ENCODE assay signal across 8 cellular contexts in the genomic region with DNA sequence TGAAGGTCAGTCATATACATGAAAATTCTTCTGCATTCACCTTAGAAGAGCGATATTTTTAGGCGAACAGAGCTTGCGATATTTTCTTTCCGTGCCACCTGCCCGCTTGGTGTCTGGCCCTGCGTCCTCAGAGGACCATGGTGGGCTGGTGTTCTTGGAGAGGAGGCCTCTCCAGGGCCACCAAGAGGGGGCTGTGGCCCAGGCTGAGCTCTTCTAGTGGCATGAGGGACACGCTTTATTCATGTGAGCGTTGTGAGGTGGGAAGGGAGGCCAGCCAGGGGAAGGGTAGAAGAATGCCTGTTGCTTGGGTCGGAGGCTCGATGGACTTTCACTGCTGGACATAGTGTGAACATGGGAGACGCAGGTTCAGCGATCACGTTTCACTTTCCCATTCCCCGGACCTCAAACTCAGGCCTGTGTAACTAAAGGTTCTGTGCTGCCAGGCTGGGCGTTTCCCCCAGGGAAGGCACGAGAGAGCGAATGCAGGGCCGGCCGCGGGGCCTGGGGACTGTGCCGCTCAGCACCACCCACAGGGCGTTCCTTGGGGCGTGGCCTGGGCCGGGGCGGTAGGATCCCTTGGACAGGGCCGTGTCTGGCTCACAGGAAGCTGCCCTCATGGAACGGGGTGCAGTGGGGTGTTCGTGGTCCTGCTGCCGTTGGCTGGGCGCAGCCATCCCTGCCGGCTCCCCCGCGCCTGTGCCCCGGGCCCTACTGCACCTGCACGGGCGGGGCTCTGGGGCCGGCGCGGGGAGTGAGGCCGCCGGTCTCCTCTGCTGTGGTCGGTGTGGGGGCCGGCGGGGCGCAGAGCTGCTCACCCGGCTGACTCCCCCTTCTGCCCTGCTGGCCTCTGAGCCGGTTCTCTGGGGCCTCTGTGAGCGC. TPM values are rescaled to one million over a fixed set of nuclear protein-coding genes. Genes with fewer than 3 reads are reported as not detected.
DNase-seq lines count a peak whose midpoint lies in the region; ATAC-seq, FAIRE-seq and TF ChIP-seq lines count a peak whose summit lies in the region.

No MANE protein-coding gene starts in this region.

- peak overlapping the region in 1 of 2 donors; percentile 58 for H3K27ac ChIP-seq in coronary artery
- no peak overlapping the region for H3K27ac ChIP-seq in HepG2 (ENCODE audit: extremely low read length, insufficient read depth, low read length)

- POLR2A ChIA-PET in HepG2 (lab: Yijun Ruan, JAX), result interaction anchor here (0.8 kb wide), 1 partner anchor 20 kb away, joined by 3 read pairs; no protein-coding TSS in a partner anchor

- H3K27me3 ChIP-seq in HepG2 (ENCODE audit: control insufficient read depth in 1 of 2, insufficient read depth in 2 of 2, low read length in 2 of 2), result peaks cover 24 to 85% of the 10 kb centered on the region in 2 experiments

- in situ Hi-C loops in HepG2 (cut with HindIII; ENCODE audit: extremely low pct_ligation_motif_present, low pct_unique_long_range_greater_than_20kb), result loop anchor here (10.0 kb wide), 1 partner anchor 259 kb away; no protein-coding TSS in a partner anchor

- TF ChIP-seq POLR2A in HepG2 (IDR thresholded peaks at IDR 0.05; ENCODE audit: insufficient read depth in 1 of 2, low read depth in 2 of 2, low read length in 2 of 2), result no peak

- peak overlapping the region; percentile 72 for H3K4me3 ChIP-seq in coronary artery
- peak overlapping the region; percentile 50 to 71 (median 58) for H3K4me3 ChIP-seq in HepG2 (replicated peaks in 1 of 3; ENCODE audit: insufficient read depth in 1 of 3, low read depth in 2 of 3, low read length in 3 of 3)

- peak; percentile 73 for DNase-seq in SIG-M5 treated with dmso at 0.1 percent for 504 hours (lab: John Stamatoyannopoulos, UW; ENCODE audit: unreplicated experiment)
- no peak for DNase-seq in SIG-M5 (lab: John Stamatoyannopoulos, UW)
- DNase-seq in NCI-H2196 treated with DMSO at 0.1 percent for 48 hours (lab: John Stamatoyannopoulos, UW; ENCODE audit: unreplicated experiment), result peak; percentile 84
- peak; percentile 74 to 79 for DNase-seq in activated CD4-positive, alpha-beta T cell treated with anti-CD3 and anti-CD28 coated beads for 4 hours
- DNase-seq in coronary artery (ENCODE audit: low spot score), result peak; percentile 81
- DNase-seq in HepG2 (ENCODE audit: low spot score), result peak; percentile 20
- peak; percentile 87 for DNase-seq in stimulated activated CD4-positive, alpha-beta T cell treated with anti-CD3 and anti-CD28 coated beads, Interleukin-4, amount 100 ng/mL, for 1 hour

- no peak for FAIRE-seq in HepG2 (lab: Jason Lieb, UNC)

- H3K9me3 ChIP-seq in HepG2 (ENCODE audit: low read length), result no peaks in the 10 kb centered on the region

- no peak for TF ChIP-seq RAD21 in HepG2 (CRISPR knock-in tag; IDR thresholded peaks at IDR 0.05)

- BruUV-seq in HepG2 (replicated peaks; lab: Mats Ljungman, UMichigan), result no TSS peak

- TF ChIP-seq CTCF in coronary artery (IDR thresholded peaks at IDR 0.05) (no peak), HepG2 (CRISPR knock-in tag; IDR thresholded peaks at IDR 0.05) (0 out of 2 replicates have a peak, but pooled peaks have one; percentile 8)

- H3K4me1 ChIP-seq in HepG2 (ENCODE audit: insufficient read depth, low read length), result peaks cover 14% of the 10 kb centered on the region

- ATAC-seq in HG03025 (IDR thresholded peaks at IDR 0.05; ENCODE audit: low FRiP score, unreplicated experiment), result peak; percentile 87
- peak; percentile 93 for ATAC-seq in HepG2

- intact Hi-C loops in HepG2 (cut with micrococcal nuclease; ENCODE audit: unreplicated experiment), result no loop called here

- CTCF ChIA-PET in HepG2 (lab: Yijun Ruan, JAX; ENCODE audit: low intra/inter-chr PET ratio, low total read pairs), result no interaction called here

- WGBS in HepG2 (ENCODE audit: low lambda C conversion rate), result 50% methylated on average over 10 of the region's 48 CpGs

- H3K9ac ChIP-seq in HepG2 (ENCODE audit: insufficient read depth, low read depth, low read length), result no peak overlapping the region; the same call in 1 of the 2 replicates

- peak overlapping the region; percentile 86 for H3K4me2 ChIP-seq in HepG2 (ENCODE audit: low read depth, low read length)

- no peak overlapping the region for H2AFZ ChIP-seq in HepG2 (ENCODE audit: low read length)

- H3K79me2 ChIP-seq in HepG2 (ENCODE audit: insufficient read depth, low read length), result no peaks in the 10 kb centered on the region

- no peak for TF ChIP-seq EP300 in HepG2 (IDR thresholded peaks at IDR 0.05; ENCODE audit: low read depth in 2 of 2, low read length in 2 of 2)
- no peak for TF ChIP-seq EP300 in HepG2 (CRISPR knock-in tag; IDR thresholded peaks at IDR 0.05; ENCODE audit: borderline replicate concordance)

- no peaks in the 10 kb centered on the region for H3K36me3 ChIP-seq in HepG2 (replicated peaks in 1 of 2; ENCODE audit: control insufficient read depth in 1 of 2, insufficient read depth in 2 of 2, low read length in 2 of 2)

- H4K20me1 ChIP-seq in HepG2 (ENCODE audit: insufficient read depth, low read length), result no peaks in the 10 kb centered on the region; the same call in 1 of the 2 replicates

TF ChIP-seq in HepG2, 621 proteins besides CTCF, POLR2A, EP300 and RAD21 (continues in another document):
- TF ChIP-seq TCF7L2 (IDR thresholded peaks at IDR 0.05; ENCODE audit: low read depth, low read length) (no peak), ZNF317 (CRISPR knock-in tag; IDR thresholded peaks at IDR 0.05) (no peak), ZNF616 (CRISPR knock-in tag; IDR thresholded peaks at IDR 0.05; ENCODE audit: low read depth) (no peak), ZNF121 (CRISPR knock-in tag; IDR thresholded peaks at IDR 0.05) (no peak)
- TF ChIP-seq, protein P1, sequence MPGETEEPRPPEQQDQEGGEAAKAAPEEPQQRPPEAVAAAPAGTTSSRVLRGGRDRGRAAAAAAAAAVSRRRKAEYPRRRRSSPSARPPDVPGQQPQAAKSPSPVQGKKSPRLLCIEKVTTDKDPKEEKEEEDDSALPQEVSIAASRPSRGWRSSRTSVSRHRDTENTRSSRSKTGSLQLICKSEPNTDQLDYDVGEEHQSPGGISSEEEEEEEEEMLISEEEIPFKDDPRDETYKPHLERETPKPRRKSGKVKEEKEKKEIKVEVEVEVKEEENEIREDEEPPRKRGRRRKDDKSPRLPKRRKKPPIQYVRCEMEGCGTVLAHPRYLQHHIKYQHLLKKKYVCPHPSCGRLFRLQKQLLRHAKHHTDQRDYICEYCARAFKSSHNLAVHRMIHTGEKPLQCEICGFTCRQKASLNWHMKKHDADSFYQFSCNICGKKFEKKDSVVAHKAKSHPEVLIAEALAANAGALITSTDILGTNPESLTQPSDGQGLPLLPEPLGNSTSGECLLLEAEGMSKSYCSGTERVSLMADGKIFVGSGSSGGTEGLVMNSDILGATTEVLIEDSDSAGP (CRISPR knock-in tag; IDR thresholded peaks at IDR 0.05; ENCODE audit: borderline replicate concordance), result peak; percentile 49; the same call in 1 of the 2 replicates

RNA-seq across cellular contexts. Expression of a gene that starts 40.7 kb away (rescaled TPM):
- 65.4 and 124 TPM in 2 replicates for total RNA-seq in HepG2 (2016; rRNA removed; fragmentation: Illumina TruSeq; extraction: Trizol)
- 165 and 166 TPM in 2 replicates for total RNA-seq in HepG2 (2016; cell fraction: cytosol; rRNA removed; fragmentation: Illumina TruSeq; extraction: Trizol; ENCODE audit: low read depth)
- 72.1 and 131 TPM in 2 replicates for total RNA-seq in HepG2 (2016; cell fraction: insoluble cytoplasmic fraction; rRNA removed; fragmentation: Illumina TruSeq; extraction: Trizol)
- total RNA-seq in HepG2 (2016; cell fraction: membrane; rRNA removed; fragmentation: Illumina TruSeq; extraction: Trizol), result 271 and 285 TPM in 2 replicates
- total RNA-seq in HepG2 (2016; cell fraction: nucleus; rRNA removed; fragmentation: Illumina TruSeq; extraction: Trizol), result 76.4 and 77.0 TPM in 2 replicates
- polyA plus RNA-seq in HepG2 (2011; rRNA removed), result 80.3 and 99.3 TPM in 2 replicates
- 102 and 119 TPM in 2 replicates for polyA plus RNA-seq in HepG2 (2011; cell fraction: cytosol; rRNA removed)
- polyA plus RNA-seq in HepG2 (2011; cell fraction: nucleus; rRNA removed), result 99.8 and 103 TPM in 2 replicates
- 43.6 and 60.3 TPM in 2 replicates for polyA plus RNA-seq in HepG2 (2012)
- 124 and 168 TPM in 2 replicates for polyA plus RNA-seq in HepG2 (2016; cell fraction: cytosol; fragmentation: Illumina TruSeq; extraction: Trizol; ENCODE audit: low read depth)
- polyA plus RNA-seq in HepG2 (2016; cell fraction: insoluble cytoplasmic fraction; fragmentation: Illumina TruSeq; extraction: Trizol; ENCODE audit: low read depth), result 83.6 and 94.2 TPM in 2 replicates
- polyA plus RNA-seq in HepG2 (2016; cell fraction: membrane; fragmentation: Illumina TruSeq; extraction: Trizol; ENCODE audit: low read depth), result 184 and 217 TPM in 2 replicates
- 147 and 155 TPM in 2 replicates for polyA plus RNA-seq in HepG2 (2016; cell fraction: nucleus; fragmentation: Illumina TruSeq; extraction: Trizol; ENCODE audit: insufficient read depth, low read depth)
- 281 and 712 TPM in 2 replicates for polyA minus RNA-seq in HepG2 (2011; rRNA and poly(A)+ RNA removed; ENCODE audit: low replicate concordance)
- 45.2 and 56.5 TPM in 2 replicates for polyA minus RNA-seq in HepG2 (2011; cell fraction: cytosol; rRNA and poly(A)+ RNA removed)
- 37.0 and 46.2 TPM in 2 replicates for polyA minus RNA-seq in HepG2 (2011; cell fraction: nucleus; rRNA and poly(A)+ RNA removed)

RNA-seq across cellular contexts. Expression of a gene that starts 59.6 kb away (rescaled TPM):
- total RNA-seq in HepG2 (2016; rRNA removed; fragmentation: Illumina TruSeq; extraction: Trizol), result not detected in 2 replicates
- total RNA-seq in HepG2 (2016; cell fraction: cytosol; rRNA removed; fragmentation: Illumina TruSeq; extraction: Trizol; ENCODE audit: low read depth), result not detected in 2 replicates
- total RNA-seq in HepG2 (2016; cell fraction: insoluble cytoplasmic fraction; rRNA removed; fragmentation: Illumina TruSeq; extraction: Trizol), result not detected in 2 replicates
- total RNA-seq in HepG2 (2016; cell fraction: membrane; rRNA removed; fragmentation: Illumina TruSeq; extraction: Trizol), result not detected in 2 replicates
- total RNA-seq in HepG2 (2016; cell fraction: nucleus; rRNA removed; fragmentation: Illumina TruSeq; extraction: Trizol), result not detected in 2 replicates
- polyA plus RNA-seq in HepG2 (2011; rRNA removed), result 0.01 and 0.12 TPM in 2 replicates
- polyA plus RNA-seq in HepG2 (2011; cell fraction: cytosol; rRNA removed), result 0.03 and 0.06 TPM in 2 replicates
- polyA plus RNA-seq in HepG2 (2011; cell fraction: nucleus; rRNA removed), result 0.18 and 0.36 TPM in 2 replicates
- 0.15 and 0.17 TPM in 2 replicates for polyA plus RNA-seq in HepG2 (2012)
- not detected in 2 replicates for polyA plus RNA-seq in HepG2 (2016; cell fraction: cytosol; fragmentation: Illumina TruSeq; extraction: Trizol; ENCODE audit: low read depth)
- polyA plus RNA-seq in HepG2 (2016; cell fraction: insoluble cytoplasmic fraction; fragmentation: Illumina TruSeq; extraction: Trizol; ENCODE audit: low read depth), result not detected in 2 replicates
- not detected in 2 replicates for polyA plus RNA-seq in HepG2 (2016; cell fraction: membrane; fragmentation: Illumina TruSeq; extraction: Trizol; ENCODE audit: low read depth)
- polyA plus RNA-seq in HepG2 (2016; cell fraction: nucleus; fragmentation: Illumina TruSeq; extraction: Trizol; ENCODE audit: insufficient read depth, low read depth), result not detected in 2 replicates
- 0.12 and 0.14 TPM in 2 replicates for polyA minus RNA-seq in HepG2 (2011; rRNA and poly(A)+ RNA removed; ENCODE audit: low replicate concordance)
- not detected in 2 replicates for polyA minus RNA-seq in HepG2 (2011; cell fraction: cytosol; rRNA and poly(A)+ RNA removed)
- polyA minus RNA-seq in HepG2 (2011; cell fraction: nucleus; rRNA and poly(A)+ RNA removed), result 0.12 TPM in 1 of 2 replicates, not detected in the other
